34 cellular contexts compared by ENCODE assay signal in genomic region chr2:141323571-141323970, GRCh38.
"Had no signal": no experiment of that assay in that cellular context is flagged by ENCODE, and none has a peak within 500 bp of the region (broad histone marks: within the 10 kb centered on the region; RNA-seq: fewer than 3 reads in every experiment).

No MANE protein-coding gene starts in this region.

- H3K4me3 Mint-ChIP-seq: activated CD4-positive, alpha-beta memory T cell treated with anti-CD3 and anti-CD28 coated beads, Interleukin-2, amount 10 ng/mL, durations not matched to agents 7 days and 5 days; activated CD8-positive, alpha-beta memory T cell treated with anti-CD3 and anti-CD28 coated beads, Interleukin-2, amount 10 ng/mL, durations not matched to agents 7 days and 5 days; activated naive CD4-positive, alpha-beta T cell treated with anti-CD3 and anti-CD28 coated beads, Interleukin-2, amount 10 ng/mL, durations not matched to agents 7 days and 5 days; activated naive CD8-positive, alpha-beta T cell; activated naive CD8-positive, alpha-beta T cell treated with anti-CD3 and anti-CD28 coated beads, Interleukin-2, amount 50 U/mL, for 24 hours; brain had no signal

- DNase-seq: activated CD4-positive, alpha-beta memory T cell treated with anti-CD3 and anti-CD28 coated beads, Interleukin-2, amount 10 ng/mL, durations not matched to agents 7 days and 5 days; activated CD4-positive, alpha-beta T cell treated with anti-CD3 and anti-CD28 coated beads for 1 hour; activated CD4-positive, alpha-beta T cell treated with anti-CD3 and anti-CD28 coated beads for 48 hours; activated CD4-positive, CD25-positive, alpha-beta regulatory T cell; activated CD8-positive, alpha-beta memory T cell treated with anti-CD3 and anti-CD28 coated beads for 24 hours; activated CD8-positive, alpha-beta memory T cell treated with anti-CD3 and anti-CD28 coated beads, Interleukin-2, amount 10 ng/mL, durations not matched to agents 7 days and 5 days; activated CD8-positive, alpha-beta memory T cell treated with anti-CD3 and anti-CD28 coated beads, Interleukin-2, amount 50 U/mL, for 48 hours; activated effector memory CD4-positive, alpha-beta T cell treated with Interleukin-2 at 50 U/mL for 16 hours; activated naive CD4-positive, alpha-beta T cell treated with anti-CD3 and anti-CD28 coated beads, Interleukin-2, amount 10 ng/mL, durations not matched to agents 7 days and 5 days; activated naive CD8-positive, alpha-beta T cell treated with anti-CD3 and anti-CD28 coated beads, Interleukin-2, amount 50 U/mL, for 24 hours; activated T-cell treated with anti-CD3 and anti-CD28 coated beads, Interleukin-2, amount 50 U/mL, for 48 hours; anterior cingulate cortex; caudate nucleus; cerebellar nuclear complex; NCI-H1092 treated with DMSO at 0.1 percent for 48 hours; NCI-H1417 treated with DMSO at 0.1 percent for 48 hours; NCI-H187 treated with DMSO at 0.1 percent for 48 hours; NCI-H2081; NCI-H2171 treated with DMSO at 0.1 percent for 48 hours; NCI-H226; NCI-H446 treated with DMSO at 0.1 percent for 48 hours; NCI-H524; NCI-H69; NCI-H82; SHP77; SK-N-SH; T-helper 1 cell; T-helper 2 cell; T-helper 9 cell had no signal

- H3K4me2 ChIP-seq: SK-N-SH had no signal

- H3K27ac Mint-ChIP-seq: activated CD4-positive, alpha-beta memory T cell treated with anti-CD3 and anti-CD28 coated beads, Interleukin-2, amount 10 ng/mL, durations not matched to agents 7 days and 5 days; activated CD8-positive, alpha-beta memory T cell treated with anti-CD3 and anti-CD28 coated beads, Interleukin-2, amount 10 ng/mL, durations not matched to agents 7 days and 5 days; activated naive CD4-positive, alpha-beta T cell treated with anti-CD3 and anti-CD28 coated beads, Interleukin-2, amount 10 ng/mL, durations not matched to agents 7 days and 5 days; activated naive CD8-positive, alpha-beta T cell; activated naive CD8-positive, alpha-beta T cell treated with anti-CD3 and anti-CD28 coated beads, Interleukin-2, amount 50 U/mL, for 24 hours; brain had no signal

- H3K9me2 ChIP-seq: SK-N-SH had no signal

- H3K27ac ChIP-seq: SJSA1, VCaP had no signal

- H3K4me1 ChIP-seq: SJSA1 had no signal

- H3K4me1 Mint-ChIP-seq: activated CD4-positive, alpha-beta memory T cell treated with anti-CD3 and anti-CD28 coated beads, Interleukin-2, amount 10 ng/mL, durations not matched to agents 7 days and 5 days; activated CD8-positive, alpha-beta memory T cell treated with anti-CD3 and anti-CD28 coated beads, Interleukin-2, amount 10 ng/mL, durations not matched to agents 7 days and 5 days; activated naive CD4-positive, alpha-beta T cell treated with anti-CD3 and anti-CD28 coated beads, Interleukin-2, amount 10 ng/mL, durations not matched to agents 7 days and 5 days; activated naive CD8-positive, alpha-beta T cell treated with anti-CD3 and anti-CD28 coated beads, Interleukin-2, amount 50 U/mL, for 24 hours; brain had no signal

- H3K4me3 ChIP-seq: SJSA1 had no signal

- H3K36me3 Mint-ChIP-seq: activated CD8-positive, alpha-beta memory T cell treated with anti-CD3 and anti-CD28 coated beads, Interleukin-2, amount 10 ng/mL, durations not matched to agents 7 days and 5 days; activated naive CD4-positive, alpha-beta T cell treated with anti-CD3 and anti-CD28 coated beads, Interleukin-2, amount 10 ng/mL, durations not matched to agents 7 days and 5 days; activated naive CD8-positive, alpha-beta T cell; brain had no signal

- H3K9ac ChIP-seq: SK-N-SH had no signal

- H3K27me3 ChIP-seq: SJSA1 had no signal

- H3K36me3 ChIP-seq: SJSA1 had no signal

- H3K27me3 Mint-ChIP-seq: activated CD4-positive, alpha-beta memory T cell treated with anti-CD3 and anti-CD28 coated beads, Interleukin-2, amount 10 ng/mL, durations not matched to agents 7 days and 5 days; activated CD8-positive, alpha-beta memory T cell treated with anti-CD3 and anti-CD28 coated beads, Interleukin-2, amount 10 ng/mL, durations not matched to agents 7 days and 5 days; activated naive CD4-positive, alpha-beta T cell treated with anti-CD3 and anti-CD28 coated beads, Interleukin-2, amount 10 ng/mL, durations not matched to agents 7 days and 5 days; activated naive CD8-positive, alpha-beta T cell; activated naive CD8-positive, alpha-beta T cell treated with anti-CD3 and anti-CD28 coated beads, Interleukin-2, amount 50 U/mL, for 24 hours; brain had no signal

- H3K9me3 Mint-ChIP-seq: brain had no signal

- H3K9me3 ChIP-seq: SJSA1, SK-N-SH had no signal

- ATAC-seq: activated CD8-positive, alpha-beta memory T cell treated with anti-CD3 and anti-CD28 coated beads, Interleukin-2, amount 10 ng/mL, durations not matched to agents 7 days and 5 days; activated naive CD8-positive, alpha-beta T cell treated with anti-CD3 and anti-CD28 coated beads, Interleukin-2, amount 50 U/mL, for 24 hours; Panc1 had no signal
